ENCODE assay signal across 2 cellular contexts in genomic region chr16:51854401-51854951, GRCh38.
TF ChIP-seq lines count a peak whose summit lies in the region.

No MANE protein-coding gene starts in this region.

TF ChIP-seq in IMR-90, 13 proteins besides CTCF, POLR2A, EP300 and RAD21:
- TF ChIP-seq BHLHE40 (IDR thresholded peaks at IDR 0.05; ENCODE audit: low read depth, low read length) = no peak
- no peak for TF ChIP-seq MAZ (IDR thresholded peaks at IDR 0.05; ENCODE audit: borderline replicate concordance, low read depth, low read length)
- TF ChIP-seq, protein P1, sequence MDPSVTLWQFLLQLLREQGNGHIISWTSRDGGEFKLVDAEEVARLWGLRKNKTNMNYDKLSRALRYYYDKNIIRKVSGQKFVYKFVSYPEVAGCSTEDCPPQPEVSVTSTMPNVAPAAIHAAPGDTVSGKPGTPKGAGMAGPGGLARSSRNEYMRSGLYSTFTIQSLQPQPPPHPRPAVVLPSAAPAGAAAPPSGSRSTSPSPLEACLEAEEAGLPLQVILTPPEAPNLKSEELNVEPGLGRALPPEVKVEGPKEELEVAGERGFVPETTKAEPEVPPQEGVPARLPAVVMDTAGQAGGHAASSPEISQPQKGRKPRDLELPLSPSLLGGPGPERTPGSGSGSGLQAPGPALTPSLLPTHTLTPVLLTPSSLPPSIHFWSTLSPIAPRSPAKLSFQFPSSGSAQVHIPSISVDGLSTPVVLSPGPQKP (IDR thresholded peaks at IDR 0.05; ENCODE audit: borderline replicate concordance, low read depth, low read length) = no peak
- TF ChIP-seq MXI1 (IDR thresholded peaks at IDR 0.05; ENCODE audit: borderline replicate concordance, low read depth, low read length) = no peak
- no peak for TF ChIP-seq CEBPB (IDR thresholded peaks at IDR 0.05; ENCODE audit: low read depth, low read length)
- TF ChIP-seq MAFK (IDR thresholded peaks at IDR 0.05; ENCODE audit: low read depth, low read length) = no peak
- TF ChIP-seq CHD1 (IDR thresholded peaks at IDR 0.05; ENCODE audit: low read depth, low read length) = no peak
- no peak for TF ChIP-seq NFE2L2 (IDR thresholded peaks at IDR 0.05; ENCODE audit: low read depth, low read length)
- TF ChIP-seq RCOR1 (IDR thresholded peaks at IDR 0.05; ENCODE audit: insufficient replicate concordance, low read length) = no peak

TF ChIP-seq in H1, 55 proteins besides CTCF, POLR2A, EP300 and RAD21:
- TF ChIP-seq CBX5 (IDR thresholded peaks at IDR 0.05; ENCODE audit: low read depth, low read length) = no peak
- no peak for TF ChIP-seq RXRA (IDR thresholded peaks at IDR 0.05; ENCODE audit: insufficient read depth, low read depth, low read length)
